Comparison of ENCODE assay signal across 8 cellular contexts in the genomic region with DNA sequence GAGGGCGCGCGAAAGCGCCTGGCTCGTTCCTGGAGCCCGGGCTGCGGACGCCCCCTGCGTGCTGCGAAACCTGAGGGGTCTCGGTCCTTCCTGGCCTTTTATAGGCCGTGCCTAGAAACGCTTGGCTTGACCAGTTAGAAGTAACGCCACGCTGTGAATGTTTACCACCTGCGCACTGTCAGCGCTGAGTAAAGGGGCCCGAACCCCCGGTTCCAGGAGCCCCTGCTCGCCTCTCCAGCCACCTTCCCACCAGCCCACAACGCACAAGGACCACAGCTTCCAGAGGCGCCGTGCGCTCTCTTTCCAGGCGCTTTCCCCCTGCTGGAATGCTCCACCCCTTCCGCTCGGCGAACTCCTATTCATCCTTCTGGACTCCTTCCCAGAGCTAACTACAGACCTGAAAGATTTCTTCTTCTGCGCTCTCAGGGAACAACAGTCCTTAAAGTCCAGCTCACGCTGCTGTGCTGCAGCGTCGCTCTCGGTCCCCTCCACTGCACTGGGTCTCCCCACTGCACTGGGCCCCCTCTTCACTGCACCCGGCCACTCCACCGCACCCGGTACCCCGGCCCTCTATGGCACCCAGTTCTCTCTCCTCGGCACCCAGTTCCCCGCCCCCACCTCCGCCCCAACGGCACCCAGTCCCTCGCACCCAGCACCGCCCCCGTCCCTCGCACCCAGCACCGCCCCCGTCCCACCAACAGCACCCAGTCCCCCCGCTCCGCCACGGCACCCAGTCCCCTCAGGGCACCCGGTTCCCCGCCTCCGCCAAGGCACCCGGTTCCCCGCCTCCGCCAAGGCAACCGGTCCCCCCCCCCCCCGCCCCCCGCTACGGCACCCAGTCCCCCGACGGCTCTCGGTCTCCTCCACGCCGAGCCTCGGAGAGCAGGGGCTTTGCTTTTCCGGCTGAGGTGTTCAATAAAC.
DNase-seq lines count a peak whose midpoint lies in the region; ATAC-seq and TF ChIP-seq lines count a peak whose summit lies in the region.

No MANE protein-coding gene starts in this region.

- peak in 5 of 8 donors; percentile 22 to 48 (median 30) for ATAC-seq in heart right ventricle
- ATAC-seq in HG02571 (IDR thresholded peaks at IDR 0.05; ENCODE audit: unreplicated experiment): no peak

- H3K4me1 ChIP-seq in heart right ventricle: peaks cover 0 to 18% (median 6%) of the 10 kb centered on the region in 9 donors

- 6% methylated on average over 60 to 67 of the region's 67 CpGs for WGBS in heart right ventricle, 2 donors

- peaks cover 0 to 12% (median 6%) of the 10 kb centered on the region in 7 donors for H3K27me3 ChIP-seq in heart right ventricle

- H3K27ac ChIP-seq in heart right ventricle: no peak overlapping the region

- TF ChIP-seq CTCF in heart right ventricle (IDR thresholded peaks at IDR 0.05): no peak

- DNase-seq in stimulated activated CD8-positive, alpha-beta memory T cell treated with anti-CD3 and anti-CD28 coated beads, Interleukin-12 subunit alpha, Interleukin-12 subunit beta, amount 100 ng/mL, for 4 hours (ENCODE audit: low read depth): peak; percentile 3
- no peak for DNase-seq in stimulated activated CD8-positive, alpha-beta memory T cell treated with anti-CD3 and anti-CD28 coated beads, Interleukin-4, amount 100 ng/mL, for 48 hours
- DNase-seq in activated T-helper 1 cell treated with Interleukin-2 at 50 U/mL for 16 hours (ENCODE audit: low read depth) (peak; percentile 6), heart right ventricle (peak in 1 of 2 donors; percentile 21), retina (peak; percentile 67), NCI-H146 (lab: John Stamatoyannopoulos, UW) (no peak), NCI-H2196 treated with DMSO at 0.1 percent for 48 hours (lab: John Stamatoyannopoulos, UW; ENCODE audit: unreplicated experiment) (no peak)

- intact Hi-C loops in heart right ventricle (cut with DNase I): loop anchor here in 1 of 10 donors (5.0 kb wide), 1 partner anchor 608 kb away; no protein-coding TSS in a partner anchor

- H3K36me3 ChIP-seq in heart right ventricle: no peaks in the 10 kb centered on the region

- H3K9me3 ChIP-seq in heart right ventricle: no peaks in the 10 kb centered on the region

- H3K4me3 ChIP-seq in heart right ventricle: peak overlapping the region in 9 of 10 donors; percentile 28 to 67 (median 56)

Comparison
In these comparisons a context has a peak if more than half of its experiments do, and no peak if none do; other contexts are left out.
1. DNase-seq: peak in stimulated activated CD8-positive, alpha-beta memory T cell treated with anti-CD3 and anti-CD28 coated beads, Interleukin-12 subunit alpha, Interleukin-12 subunit beta, amount 100 ng/mL, for 4 hours (single experiment), activated T-helper 1 cell treated with Interleukin-2 at 50 U/mL for 16 hours (single experiment) and retina (single experiment); none in stimulated activated CD8-positive, alpha-beta memory T cell treated with anti-CD3 and anti-CD28 coated beads, Interleukin-4, amount 100 ng/mL, for 48 hours (single experiment), NCI-H146 (single experiment) and NCI-H2196 treated with DMSO at 0.1 percent for 48 hours (single experiment).